In the genomic region with DNA sequence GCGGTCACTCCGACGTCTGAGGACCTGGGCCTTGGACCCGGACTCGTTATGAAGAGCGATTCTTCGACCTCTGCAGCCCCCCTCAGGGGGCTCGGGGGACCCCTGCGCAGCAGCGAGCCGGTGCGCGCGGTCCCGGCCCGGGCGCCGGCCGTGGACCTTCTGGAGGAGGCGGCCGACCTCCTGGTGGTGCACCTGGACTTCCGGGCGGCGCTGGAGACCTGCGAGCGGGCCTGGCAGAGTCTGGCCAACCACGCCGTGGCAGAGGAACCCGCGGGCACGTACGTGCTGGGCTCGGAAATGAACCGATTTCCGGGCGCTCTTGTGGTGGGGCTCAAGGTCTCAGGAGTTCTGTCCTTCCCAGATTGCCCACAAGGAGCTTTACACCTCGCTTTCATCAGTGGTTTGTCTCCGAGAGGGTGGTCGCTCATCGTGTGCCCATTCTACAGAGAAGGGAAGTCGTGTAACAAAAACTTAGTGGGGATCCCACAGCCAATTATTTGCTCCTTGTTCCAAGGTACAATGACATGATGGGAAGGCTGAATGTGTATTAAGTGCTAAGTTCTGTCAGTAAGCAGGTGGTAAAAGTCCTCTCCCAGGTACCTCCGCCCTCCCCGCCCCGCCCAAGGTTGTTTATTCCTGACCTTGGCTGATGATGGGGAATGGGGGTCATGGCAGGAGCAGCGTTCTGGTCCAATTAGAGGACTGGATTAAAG, we compare ENCODE assay signal across 1 cellular context.
TF ChIP-seq lines count a peak whose summit lies in the region.

No MANE protein-coding gene starts in this region.

TF ChIP-seq in HepG2, 621 proteins besides CTCF, POLR2A, EP300 and RAD21 (continued from another document and continues in another):
- TF ChIP-seq CBFB (CRISPR knock-in tag; IDR thresholded peaks at IDR 0.05) (no peak), CHD4 (IDR thresholded peaks at IDR 0.05; ENCODE audit: borderline replicate concordance, low read length) (no peak), ZMAT3 (CRISPR knock-in tag; conservative IDR thresholded peaks at IDR 0.05) (0 out of 2 replicates have a peak, but pooled peaks have one; percentile 43), ZNF773 (CRISPR knock-in tag; IDR thresholded peaks at IDR 0.05; ENCODE audit: borderline replicate concordance) (no peak), ZFAT (CRISPR knock-in tag; conservative IDR thresholded peaks at IDR 0.05) (no peak), ZMYM3 (CRISPR knock-in tag; IDR thresholded peaks at IDR 0.05) (0 out of 2 replicates have a peak, but pooled peaks have one; percentile 37), MIER2 (CRISPR knock-in tag; IDR thresholded peaks at IDR 0.05) (no peak), ZNF883 (CRISPR knock-in tag; IDR thresholded peaks at IDR 0.05; ENCODE audit: not compliant biosample characterization) (no peak), KMT2A (CRISPR knock-in tag; IDR thresholded peaks at IDR 0.05) (no peak), PHF8 (CRISPR knock-in tag; IDR thresholded peaks at IDR 0.05) (peak; percentile 13), HOXA5 (CRISPR knock-in tag; IDR thresholded peaks at IDR 0.05) (no peak), NFYB (CRISPR knock-in tag; IDR thresholded peaks at IDR 0.05) (no peak), HOXA3 (CRISPR knock-in tag; IDR thresholded peaks at IDR 0.05) (no peak), NR2F6 (IDR thresholded peaks at IDR 0.05) (no peak), NR2F6 (CRISPR knock-in tag; IDR thresholded peaks at IDR 0.05) (no peak), RCOR2 (CRISPR knock-in tag; IDR thresholded peaks at IDR 0.05) (no peak), TOPORS (CRISPR knock-in tag; IDR thresholded peaks at IDR 0.05) (no peak), ZBTB38 (CRISPR knock-in tag; IDR thresholded peaks at IDR 0.05) (no peak), MED8 (CRISPR knock-in tag; IDR thresholded peaks at IDR 0.05; ENCODE audit: insufficient replicate concordance) (no peak), ZNF543 (CRISPR knock-in tag; IDR thresholded peaks at IDR 0.05) (no peak), TRIM24 (CRISPR knock-in tag; IDR thresholded peaks at IDR 0.05) (no peak), ZBTB21 (CRISPR knock-in tag; IDR thresholded peaks at IDR 0.05) (no peak), HNF4G (IDR thresholded peaks at IDR 0.05; ENCODE audit: borderline replicate concordance, low read depth, low read length) (no peak), HNF4G (CRISPR knock-in tag; IDR thresholded peaks at IDR 0.05; ENCODE audit: borderline replicate concordance, low read depth) (no peak), ZNF768 (CRISPR knock-in tag; IDR thresholded peaks at IDR 0.05) (no peak; the same call in 1 of the 2 replicates), ZNF589 (CRISPR knock-in tag; conservative IDR thresholded peaks at IDR 0.05) (no peak), ARNTL (CRISPR knock-in tag; IDR thresholded peaks at IDR 0.05) (0 out of 2 replicates have a peak, but pooled peaks have one; percentile 11), ZSCAN12 (CRISPR knock-in tag; IDR thresholded peaks at IDR 0.05) (no peak), KLF6 (CRISPR knock-in tag; IDR thresholded peaks at IDR 0.05) (no peak), RFXANK (CRISPR knock-in tag; IDR thresholded peaks at IDR 0.05) (no peak), ZNF629 (CRISPR knock-in tag; conservative IDR thresholded peaks at IDR 0.05) (peak; percentile 90), ZNF816 (CRISPR knock-in tag; IDR thresholded peaks at IDR 0.05; ENCODE audit: borderline replicate concordance) (no peak), ZNF138 (CRISPR knock-in tag; IDR thresholded peaks at IDR 0.05; ENCODE audit: low read depth) (no peak), PRMT3 (CRISPR knock-in tag; IDR thresholded peaks at IDR 0.05; ENCODE audit: borderline replicate concordance, low read depth) (no peak), SMAD1 (CRISPR knock-in tag; IDR thresholded peaks at IDR 0.05; ENCODE audit: borderline replicate concordance, low read depth) (0 out of 2 replicates have a peak, but pooled peaks have one; percentile 39), ZZZ3 (CRISPR knock-in tag; IDR thresholded peaks at IDR 0.05; ENCODE audit: borderline replicate concordance) (no peak), ZNF460 (CRISPR knock-in tag; IDR thresholded peaks at IDR 0.05; ENCODE audit: borderline replicate concordance) (no peak), JDP2 (CRISPR knock-in tag; IDR thresholded peaks at IDR 0.05; ENCODE audit: borderline replicate concordance) (no peak), ARNT (IDR thresholded peaks at IDR 0.05) (no peak), MAZ (IDR thresholded peaks at IDR 0.05; ENCODE audit: borderline replicate concordance, low read depth, low read length) (no peak), MAZ (CRISPR knock-in tag; IDR thresholded peaks at IDR 0.05; ENCODE audit: low read depth) (no peak), ETV5 (CRISPR knock-in tag; IDR thresholded peaks at IDR 0.05; ENCODE audit: borderline replicate concordance) (peak; percentile 62; the same call in 1 of the 2 replicates), ZNF790 (CRISPR knock-in tag; IDR thresholded peaks at IDR 0.05; ENCODE audit: borderline replicate concordance) (no peak), NR2F1 (CRISPR knock-in tag; IDR thresholded peaks at IDR 0.05) (no peak), POLR2AphosphoS2 (IDR thresholded peaks at IDR 0.05; ENCODE audit: low read depth, low read length) (no peak), HES4 (CRISPR knock-in tag; IDR thresholded peaks at IDR 0.05; ENCODE audit: borderline replicate concordance) (no peak), ZNF674 (CRISPR knock-in tag; IDR thresholded peaks at IDR 0.05; ENCODE audit: low read depth) (no peak), SNAPC5 (CRISPR knock-in tag; IDR thresholded peaks at IDR 0.05; ENCODE audit: borderline replicate concordance) (no peak), ISX (CRISPR knock-in tag; conservative IDR thresholded peaks at IDR 0.05) (no peak), TRIM22 (IDR thresholded peaks at IDR 0.05) (no peak), ASH2L (IDR thresholded peaks at IDR 0.05; ENCODE audit: insufficient read length, low read depth, low read length) (peak; percentile 54), ZNF335 (CRISPR knock-in tag; IDR thresholded peaks at IDR 0.05) (no peak)
- TF ChIP-seq, protein P1, sequence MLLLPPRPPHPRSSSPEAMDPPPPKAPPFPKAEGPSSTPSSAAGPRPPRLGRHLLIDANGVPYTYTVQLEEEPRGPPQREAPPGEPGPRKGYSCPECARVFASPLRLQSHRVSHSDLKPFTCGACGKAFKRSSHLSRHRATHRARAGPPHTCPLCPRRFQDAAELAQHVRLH (CRISPR knock-in tag; IDR thresholded peaks at IDR 0.05; ENCODE audit: borderline replicate concordance, low read depth) = no peak
- TF ChIP-seq, protein P2, sequence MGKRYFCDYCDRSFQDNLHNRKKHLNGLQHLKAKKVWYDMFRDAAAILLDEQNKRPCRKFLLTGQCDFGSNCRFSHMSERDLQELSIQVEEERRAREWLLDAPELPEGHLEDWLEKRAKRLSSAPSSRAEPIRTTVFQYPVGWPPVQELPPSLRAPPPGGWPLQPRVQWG (CRISPR knock-in tag; IDR thresholded peaks at IDR 0.05; ENCODE audit: borderline replicate concordance, low read depth) = no peak
- TF ChIP-seq, protein P3, sequence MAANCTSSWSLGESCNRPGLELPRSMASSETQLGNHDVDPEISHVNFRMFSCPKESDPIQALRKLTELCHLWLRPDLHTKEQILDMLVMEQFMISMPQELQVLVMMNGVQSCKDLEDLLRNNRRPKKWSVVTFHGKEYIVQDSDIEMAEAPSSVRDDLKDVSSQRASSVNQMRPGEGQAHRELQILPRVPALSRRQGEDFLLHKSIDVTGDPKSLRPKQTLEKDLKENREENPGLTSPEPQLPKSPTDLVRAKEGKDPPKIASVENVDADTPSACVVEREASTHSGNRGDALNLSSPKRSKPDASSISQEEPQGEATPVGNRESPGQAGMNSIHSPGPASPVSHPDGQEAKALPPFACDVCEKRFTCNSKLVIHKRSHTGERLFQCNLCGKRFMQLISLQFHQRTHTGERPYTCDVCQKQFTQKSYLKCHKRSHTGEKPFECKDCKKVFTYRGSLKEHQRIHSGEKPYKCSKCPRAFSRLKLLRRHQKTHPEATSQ (CRISPR knock-in tag; IDR thresholded peaks at IDR 0.05; ENCODE audit: borderline replicate concordance) = no peak
- TF ChIP-seq, protein P4, sequence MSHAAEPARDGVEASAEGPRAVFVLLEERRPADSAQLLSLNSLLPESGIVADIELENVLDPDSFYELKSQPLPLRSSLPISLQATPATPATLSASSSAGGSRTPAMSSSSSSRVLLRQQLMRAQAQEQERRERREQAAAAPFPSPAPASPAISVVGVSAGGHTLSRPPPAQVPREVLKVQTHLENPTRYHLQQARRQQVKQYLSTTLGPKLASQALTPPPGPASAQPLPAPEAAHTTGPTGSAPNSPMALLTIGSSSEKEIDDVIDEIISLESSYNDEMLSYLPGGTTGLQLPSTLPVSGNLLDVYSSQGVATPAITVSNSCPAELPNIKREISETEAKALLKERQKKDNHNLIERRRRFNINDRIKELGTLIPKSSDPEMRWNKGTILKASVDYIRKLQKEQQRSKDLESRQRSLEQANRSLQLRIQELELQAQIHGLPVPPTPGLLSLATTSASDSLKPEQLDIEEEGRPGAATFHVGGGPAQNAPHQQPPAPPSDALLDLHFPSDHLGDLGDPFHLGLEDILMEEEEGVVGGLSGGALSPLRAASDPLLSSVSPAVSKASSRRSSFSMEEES (CRISPR knock-in tag; IDR thresholded peaks at IDR 0.05) = no peak
- TF ChIP-seq, protein P5, sequence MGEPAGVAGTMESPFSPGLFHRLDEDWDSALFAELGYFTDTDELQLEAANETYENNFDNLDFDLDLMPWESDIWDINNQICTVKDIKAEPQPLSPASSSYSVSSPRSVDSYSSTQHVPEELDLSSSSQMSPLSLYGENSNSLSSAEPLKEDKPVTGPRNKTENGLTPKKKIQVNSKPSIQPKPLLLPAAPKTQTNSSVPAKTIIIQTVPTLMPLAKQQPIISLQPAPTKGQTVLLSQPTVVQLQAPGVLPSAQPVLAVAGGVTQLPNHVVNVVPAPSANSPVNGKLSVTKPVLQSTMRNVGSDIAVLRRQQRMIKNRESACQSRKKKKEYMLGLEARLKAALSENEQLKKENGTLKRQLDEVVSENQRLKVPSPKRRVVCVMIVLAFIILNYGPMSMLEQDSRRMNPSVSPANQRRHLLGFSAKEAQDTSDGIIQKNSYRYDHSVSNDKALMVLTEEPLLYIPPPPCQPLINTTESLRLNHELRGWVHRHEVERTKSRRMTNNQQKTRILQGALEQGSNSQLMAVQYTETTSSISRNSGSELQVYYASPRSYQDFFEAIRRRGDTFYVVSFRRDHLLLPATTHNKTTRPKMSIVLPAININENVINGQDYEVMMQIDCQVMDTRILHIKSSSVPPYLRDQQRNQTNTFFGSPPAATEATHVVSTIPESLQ (CRISPR knock-in tag; conservative IDR thresholded peaks at IDR 0.05) = no peak
- TF ChIP-seq, protein P6, sequence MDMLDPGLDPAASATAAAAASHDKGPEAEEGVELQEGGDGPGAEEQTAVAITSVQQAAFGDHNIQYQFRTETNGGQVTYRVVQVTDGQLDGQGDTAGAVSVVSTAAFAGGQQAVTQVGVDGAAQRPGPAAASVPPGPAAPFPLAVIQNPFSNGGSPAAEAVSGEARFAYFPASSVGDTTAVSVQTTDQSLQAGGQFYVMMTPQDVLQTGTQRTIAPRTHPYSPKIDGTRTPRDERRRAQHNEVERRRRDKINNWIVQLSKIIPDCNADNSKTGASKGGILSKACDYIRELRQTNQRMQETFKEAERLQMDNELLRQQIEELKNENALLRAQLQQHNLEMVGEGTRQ (IDR thresholded peaks at IDR 0.05; ENCODE audit: low read depth, low read length) = no peak
- TF ChIP-seq, protein P6 (CRISPR knock-in tag; IDR thresholded peaks at IDR 0.05; ENCODE audit: borderline replicate concordance) = no peak
- TF ChIP-seq, protein P7, sequence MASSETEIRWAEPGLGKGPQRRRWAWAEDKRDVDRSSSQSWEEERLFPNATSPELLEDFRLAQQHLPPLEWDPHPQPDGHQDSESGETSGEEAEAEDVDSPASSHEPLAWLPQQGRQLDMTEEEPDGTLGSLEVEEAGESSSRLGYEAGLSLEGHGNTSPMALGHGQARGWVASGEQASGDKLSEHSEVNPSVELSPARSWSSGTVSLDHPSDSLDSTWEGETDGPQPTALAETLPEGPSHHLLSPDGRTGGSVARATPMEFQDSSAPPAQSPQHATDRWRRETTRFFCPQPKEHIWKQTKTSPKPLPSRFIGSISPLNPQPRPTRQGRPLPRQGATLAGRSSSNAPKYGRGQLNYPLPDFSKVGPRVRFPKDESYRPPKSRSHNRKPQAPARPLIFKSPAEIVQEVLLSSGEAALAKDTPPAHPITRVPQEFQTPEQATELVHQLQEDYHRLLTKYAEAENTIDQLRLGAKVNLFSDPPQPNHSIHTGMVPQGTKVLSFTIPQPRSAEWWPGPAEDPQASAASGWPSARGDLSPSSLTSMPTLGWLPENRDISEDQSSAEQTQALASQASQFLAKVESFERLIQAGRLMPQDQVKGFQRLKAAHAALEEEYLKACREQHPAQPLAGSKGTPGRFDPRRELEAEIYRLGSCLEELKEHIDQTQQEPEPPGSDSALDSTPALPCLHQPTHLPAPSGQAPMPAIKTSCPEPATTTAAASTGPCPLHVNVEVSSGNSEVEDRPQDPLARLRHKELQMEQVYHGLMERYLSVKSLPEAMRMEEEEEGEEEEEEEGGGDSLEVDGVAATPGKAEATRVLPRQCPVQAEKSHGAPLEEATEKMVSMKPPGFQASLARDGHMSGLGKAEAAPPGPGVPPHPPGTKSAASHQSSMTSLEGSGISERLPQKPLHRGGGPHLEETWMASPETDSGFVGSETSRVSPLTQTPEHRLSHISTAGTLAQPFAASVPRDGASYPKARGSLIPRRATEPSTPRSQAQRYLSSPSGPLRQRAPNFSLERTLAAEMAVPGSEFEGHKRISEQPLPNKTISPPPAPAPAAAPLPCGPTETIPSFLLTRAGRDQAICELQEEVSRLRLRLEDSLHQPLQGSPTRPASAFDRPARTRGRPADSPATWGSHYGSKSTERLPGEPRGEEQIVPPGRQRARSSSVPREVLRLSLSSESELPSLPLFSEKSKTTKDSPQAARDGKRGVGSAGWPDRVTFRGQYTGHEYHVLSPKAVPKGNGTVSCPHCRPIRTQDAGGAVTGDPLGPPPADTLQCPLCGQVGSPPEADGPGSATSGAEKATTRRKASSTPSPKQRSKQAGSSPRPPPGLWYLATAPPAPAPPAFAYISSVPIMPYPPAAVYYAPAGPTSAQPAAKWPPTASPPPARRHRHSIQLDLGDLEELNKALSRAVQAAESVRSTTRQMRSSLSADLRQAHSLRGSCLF (CRISPR knock-in tag; IDR thresholded peaks at IDR 0.05; ENCODE audit: borderline replicate concordance) = no peak
